ENCODE assay signal across 30 cellular contexts in the genomic region with DNA sequence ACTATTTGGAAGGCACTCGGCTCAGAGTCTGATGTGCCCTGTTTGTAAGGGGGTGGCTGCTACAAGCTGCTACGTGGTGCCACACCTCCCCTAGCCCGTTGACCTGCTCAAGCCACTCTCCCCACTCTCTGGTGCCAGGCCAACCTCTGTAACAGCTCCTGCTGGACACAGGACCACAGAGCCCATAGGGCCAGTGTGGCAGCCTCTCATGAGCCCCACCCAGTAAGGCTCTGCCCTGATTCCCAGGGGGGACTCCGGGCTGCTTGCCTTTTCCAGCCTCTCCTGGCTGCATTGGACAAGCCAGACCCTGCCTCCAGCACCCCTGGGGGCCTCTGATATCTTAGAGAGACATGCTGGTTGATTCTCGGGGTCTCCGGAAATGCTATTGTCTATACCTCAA. TPM values are rescaled to one million over a fixed set of nuclear protein-coding genes. Genes with fewer than 3 reads are reported as not detected.
A peak's percentile ranks its signal among the peaks of the same experiment; 100 is the strongest.
DNase-seq lines count a peak whose midpoint lies in the region; ATAC-seq, FAIRE-seq and TF ChIP-seq lines count a peak whose summit lies in the region.
"Had no signal": no experiment of that assay in that cellular context is flagged by ENCODE, and none has a peak within 500 bp of the region (broad histone marks: within the 10 kb centered on the region; RNA-seq: fewer than 3 reads in every experiment).

No MANE protein-coding gene starts in this region.

- FAIRE-seq in kidney (lab: Jason Lieb, UNC) = no peak
- FAIRE-seq: frontal cortex, HTR-8/SVneo, small intestine had no signal

- no peaks in the 10 kb centered on the region for H3K27me3 ChIP-seq in testis
- H3K27me3 ChIP-seq: esophagus squamous epithelium, hepatocyte, left lung, upper lobe of left lung had no signal

- peaks cover 0 to 3% of the 10 kb centered on the region in 2 donors for H3K36me3 ChIP-seq in kidney (ENCODE audit: control insufficient read depth in 1 of 2, insufficient read depth in 2 of 2, low read length in 2 of 2)
- no peaks in the 10 kb centered on the region for H3K36me3 ChIP-seq in testis (ENCODE audit: low read depth, missing control alignments)
- H3K36me3 ChIP-seq: left lung, upper lobe of left lung had no signal

- H3K4me3 ChIP-seq in kidney (ENCODE audit: low read length in 2 of 2) (no peak overlapping the region), testis (no peak overlapping the region)
- H3K4me3 ChIP-seq: esophagus squamous epithelium, hepatocyte, left lung, upper lobe of left lung had no signal

- no peak for TF ChIP-seq CTCF in kidney (IDR thresholded peaks at IDR 0.05; ENCODE audit: borderline replicate concordance, extremely low read depth, insufficient read depth)
- no peak for TF ChIP-seq CTCF in testis (IDR thresholded peaks at IDR 0.05)

- H3K4me1 ChIP-seq in kidney (ENCODE audit: control insufficient read depth in 1 of 2, insufficient read depth in 1 of 2, low read depth in 1 of 2, low read length in 2 of 2) (peaks cover 17 to 21% of the 10 kb centered on the region in 2 donors), testis (peaks cover 23% of the 10 kb centered on the region)
- H3K4me1 ChIP-seq: left lung, upper lobe of left lung had no signal

- TF ChIP-seq POLR2A in testis (IDR thresholded peaks at IDR 0.05) = no peak

- 90 to 91% methylated on average over 6 of the region's 6 CpGs for WGBS in testis, 2 donors

- no peak overlapping the region for H3K9ac ChIP-seq in kidney (ENCODE audit: low read length in 2 of 2)

- ATAC-seq in HG03469 (IDR thresholded peaks at IDR 0.05; ENCODE audit: unreplicated experiment) = no peak
- ATAC-seq: HCT116; left lung; SK-N-SH treated with all-trans-retinoic acid at 6 μM for 48 hours; stimulated activated naive CD8-positive, alpha-beta T cell treated with anti-CD3 and anti-CD28 coated beads, Interleukin-15, amount 100 ng/mL, for 72 hours had no signal

- peak; percentile 13 for DNase-seq in activated CD4-positive, CD25-positive, alpha-beta regulatory T cell treated with anti-CD3 and anti-CD28 coated beads, Interleukin-2, amount 50 U/mL, for 72 hours
- DNase-seq in activated CD4-positive, CD25-positive, alpha-beta regulatory T cell (lab: John Stamatoyannopoulos, UW) = no peak
- DNase-seq in activated CD8-positive, alpha-beta memory T cell treated with anti-CD3 and anti-CD28 coated beads, Interleukin-2, amount 50 U/mL, for 48 hours = peak; percentile 22
- DNase-seq in kidney (peak; percentile 60), testis (peak; percentile 12), SHP77 treated with DMSO at 0.1 percent for 48 hours (lab: John Stamatoyannopoulos, UW) (no peak), DMS153 treated with DMSO at 0.1 percent for 48 hours (lab: John Stamatoyannopoulos, UW; ENCODE audit: unreplicated experiment) (no peak)
- DNase-seq: activated CD4-positive, alpha-beta T cell treated with anti-CD3 and anti-CD28 coated beads for 4 hours; anterior cingulate cortex; Calu3; esophagus squamous epithelium; KG1; left lung; NCI-H1417 treated with DMSO at 0.1 percent for 48 hours; NCI-H2107; NCI-H446; NCI-H774; small intestine; stimulated activated CD8-positive, alpha-beta memory T cell treated with anti-CD3 and anti-CD28 coated beads, Interleukin-4, amount 100 ng/mL, for 48 hours; stimulated activated naive CD8-positive, alpha-beta T cell treated with anti-CD3 and anti-CD28 coated beads, Interleukin-15, amount 100 ng/mL, for 72 hours; upper lobe of left lung had no signal

- H3K9me3 ChIP-seq in kidney (ENCODE audit: control insufficient read depth in 1 of 2, low read length in 2 of 2) (no peaks in the 10 kb centered on the region), testis (no peaks in the 10 kb centered on the region)
- H3K9me3 ChIP-seq: esophagus squamous epithelium, left lung, upper lobe of left lung had no signal

- H3K27ac ChIP-seq in kidney (ENCODE audit: low read depth in 2 of 2, low read length in 2 of 2) (no peak overlapping the region), testis (no peak overlapping the region)
- H3K27ac ChIP-seq: 22Rv1, C4-2B, esophagus squamous epithelium, hepatocyte, left lung, RWPE1, upper lobe of left lung had no signal

- intact Hi-C loops in kidney (cut with DNase I) (no loop called here), testis (cut with DNase I; ENCODE audit: low total_unique reads) (no loop called here)

RNA-seq across cellular contexts. Expression of a gene that starts 53.3 kb away (rescaled TPM):
- total RNA-seq in kidney (12.4 TPM), testis (1 to 10 TPM; 2.4 TPM)
- polyA plus RNA-seq in kidney (ENCODE audit: insufficient read depth, low read depth, low replicate concordance) (4.3 TPM), testis (ENCODE audit: insufficient read depth, low read depth, low replicate concordance) (30.7 TPM)
- total RNA-seq: Calu3 had no signal

Comparison
In these comparisons a context has a peak if more than half of its experiments do, and no peak if none do; other contexts are left out.
1. DNase-seq: peak in activated CD4-positive, CD25-positive, alpha-beta regulatory T cell treated with anti-CD3 and anti-CD28 coated beads, Interleukin-2, amount 50 U/mL, for 72 hours (single experiment), activated CD8-positive, alpha-beta memory T cell treated with anti-CD3 and anti-CD28 coated beads, Interleukin-2, amount 50 U/mL, for 48 hours (single experiment), kidney (single experiment) and testis (single experiment); none in activated CD4-positive, CD25-positive, alpha-beta regulatory T cell (0 of 4), SHP77 treated with DMSO at 0.1 percent for 48 hours (single experiment) and DMS153 treated with DMSO at 0.1 percent for 48 hours (single experiment).